Comparison of ENCODE assay signal across 11 cellular contexts in genomic region chr19:19485161-19485997, GRCh38. TPM values are rescaled to one million over a fixed set of nuclear protein-coding genes. Genes with fewer than 3 reads are reported as not detected.
A peak's percentile ranks its signal among the peaks of the same experiment; 100 is the strongest.
DNase-seq lines count a peak whose midpoint lies in the region; ATAC-seq, FAIRE-seq and TF ChIP-seq lines count a peak whose summit lies in the region.
"Had no signal": no experiment of that assay in that cellular context is flagged by ENCODE, and none has a peak within 500 bp of the region (broad histone marks: within the 10 kb centered on the region; RNA-seq: fewer than 3 reads in every experiment).

No MANE protein-coding gene starts in this region.

- H3K9me2 ChIP-seq in GM23248 (ENCODE audit: insufficient read depth) = no peaks in the 10 kb centered on the region

- DNase-seq in AG08395 (ENCODE audit: low spot score) (peak; percentile 42), GM23248 (peak; percentile 56), amniotic epithelial cell (ENCODE audit: low read depth) (peak; percentile 48), kidney (peak; percentile 75), SHP77 (lab: John Stamatoyannopoulos, UW) (no peak)
- DNase-seq: DMS53, NCI-H1436, stomach had no signal

- H3K36me3 ChIP-seq in GM23248 (ENCODE audit: low read depth) (no peaks in the 10 kb centered on the region), kidney (ENCODE audit: control insufficient read depth in 1 of 2, insufficient read depth in 2 of 2, low read length in 2 of 2) (peaks cover 2 to 6% of the 10 kb centered on the region in 2 donors)

- TF ChIP-seq CTCF in kidney (IDR thresholded peaks at IDR 0.05; ENCODE audit: borderline replicate concordance, extremely low read depth, insufficient read depth) = no peak

- no peak overlapping the region for H2AFZ ChIP-seq in GM23248

- H3K9ac ChIP-seq in GM23248 (peak overlapping the region; percentile 30), kidney (ENCODE audit: low read length in 2 of 2) (peak overlapping the region in 1 of 2 donors; percentile 26)

- H3K9me3 ChIP-seq in GM23248 (ENCODE audit: low read depth) = no peaks in the 10 kb centered on the region
- H3K9me3 ChIP-seq in kidney (ENCODE audit: control insufficient read depth in 1 of 2, low read length in 2 of 2) = no peaks in the 10 kb centered on the region
- H3K9me3 ChIP-seq: stomach had no signal

- H3K4me1 ChIP-seq in GM23248 (ENCODE audit: insufficient read depth) (peaks cover 33% of the 10 kb centered on the region), kidney (ENCODE audit: control insufficient read depth in 1 of 2, insufficient read depth in 1 of 2, low read depth in 1 of 2, low read length in 2 of 2) (peaks cover 45 to 52% of the 10 kb centered on the region in 2 donors)

- H3K79me2 ChIP-seq in GM23248 (ENCODE audit: insufficient read depth) = peaks cover 96% of the 10 kb centered on the region

- no peak for FAIRE-seq in kidney (lab: Jason Lieb, UNC)

- no peaks in the 10 kb centered on the region; the same call in 1 of the 2 replicates for H4K20me1 ChIP-seq in GM23248 (ENCODE audit: insufficient read depth)

- H3F3A ChIP-seq in GM23248 (ENCODE audit: insufficient read depth) = peaks cover 23% of the 10 kb centered on the region

- WGBS in GM23248 (ENCODE audit: low coverage in 1 of 2, low lambda C conversion rate in 2 of 2, missing lambda C conversion rate in 2 of 2), 2 experiments = 50% methylated on average over 15 of the region's 15 CpGs

- H3K27ac ChIP-seq in GM23248 (peak overlapping the region; percentile 61), kidney (ENCODE audit: low read depth in 2 of 2, low read length in 2 of 2) (no peak overlapping the region)
- H3K27ac ChIP-seq: stomach had no signal

- H3K4me3 ChIP-seq in GM23248 (no peak overlapping the region), kidney (ENCODE audit: low read length in 2 of 2) (no peak overlapping the region)
- H3K4me3 ChIP-seq: stomach had no signal

- ATAC-seq in HG02884 (IDR thresholded peaks at IDR 0.05; ENCODE audit: unreplicated experiment) (no peak), GM21367 (IDR thresholded peaks at IDR 0.05; ENCODE audit: unreplicated experiment) (no peak), HG03565 (IDR thresholded peaks at IDR 0.05; ENCODE audit: unreplicated experiment) (no peak)

- intact Hi-C loops in kidney (cut with DNase I) = no loop called here

- H3K27me3 ChIP-seq in GM23248 (replicated peaks; ENCODE audit: insufficient read depth) = no peaks in the 10 kb centered on the region
- H3K27me3 ChIP-seq: stomach had no signal

- no peak overlapping the region for H3K4me2 ChIP-seq in GM23248 (ENCODE audit: unreplicated experiment)

- in situ Hi-C loops in GM23248 (cut with MboI) = no loop called here

RNA-seq across cellular contexts. Expression of gene TSSK6, which starts 30.0 kb away (rescaled TPM):
- 0.25 and 2.3 TPM in 2 replicates for total RNA-seq in GM23248 (2014; rRNA removed; shearing (Covaris generic))
- polyA plus RNA-seq in GM23248 (2016; fragmentation: Nextera tagmentation; extraction: Ambion mirVana) (0.70 and 0.95 TPM in 2 replicates), kidney (ENCODE audit: insufficient read depth, low read depth, low replicate concordance) (1.4 TPM)
- total RNA-seq in kidney = 3.7 TPM

RNA-seq across cellular contexts. Expression of gene NDUFA13, which starts 30.6 kb away (rescaled TPM):
- total RNA-seq in GM23248 (2014; rRNA removed; shearing (Covaris generic)) = 18.3 and 92.4 TPM in 2 replicates
- polyA plus RNA-seq in GM23248 (2016; fragmentation: Nextera tagmentation; extraction: Ambion mirVana) (466 and 474 TPM in 2 replicates), kidney (ENCODE audit: insufficient read depth, low read depth, low replicate concordance) (627 TPM)
- 328 TPM for total RNA-seq in kidney

RNA-seq across cellular contexts. Expression of gene YJEFN3, which starts 43.3 kb away (rescaled TPM):
- total RNA-seq in GM23248 (2014; rRNA removed; shearing (Covaris generic)) = 0.25 TPM in 1 of 2 replicates, not detected in the other
- polyA plus RNA-seq in GM23248 (2016; fragmentation: Nextera tagmentation; extraction: Ambion mirVana) = 1.3 and 2.4 TPM in 2 replicates
- 3.7 TPM for total RNA-seq in kidney
- polyA plus RNA-seq in kidney (ENCODE audit: insufficient read depth, low read depth, low replicate concordance) = 3.1 TPM

RNA-seq across cellular contexts. Expression of gene CILP2, which starts 52.7 kb away (rescaled TPM):
- 0.11 and 0.25 TPM in 2 replicates for total RNA-seq in GM23248 (2014; rRNA removed; shearing (Covaris generic))
- polyA plus RNA-seq in GM23248 (2016; fragmentation: Nextera tagmentation; extraction: Ambion mirVana) (0.48 and 0.62 TPM in 2 replicates), kidney (ENCODE audit: insufficient read depth, low read depth, low replicate concordance) (not detected)
- total RNA-seq in kidney = 0.41 TPM

Comparison
In these comparisons a context has a peak if more than half of its experiments do, and no peak if none do; other contexts are left out.
1. DNase-seq: peak in AG08395 (single experiment), GM23248 (single experiment), amniotic epithelial cell (single experiment) and kidney (single experiment); none in SHP77 (0 of 2).